ENCODE assay signal across 22 cellular contexts in genomic region chr15:71678191-71678590, GRCh38.
DNase-seq lines count a peak whose midpoint lies in the region; ATAC-seq and TF ChIP-seq lines count a peak whose summit lies in the region.
"Had no signal": no experiment of that assay in that cellular context is flagged by ENCODE, and none has a peak within 500 bp of the region (broad histone marks: within the 10 kb centered on the region; RNA-seq: fewer than 3 reads in every experiment).

No MANE protein-coding gene starts in this region.

- H3K9me2 ChIP-seq in Loucy (replicated peaks; ENCODE audit: low read depth, low read length) = no peaks in the 10 kb centered on the region

- H3K79me2 ChIP-seq in Loucy (ENCODE audit: insufficient read depth, low read length) = no peaks in the 10 kb centered on the region

- peak overlapping the region in 11 of 12 donors; percentile 50 to 89 (median 75) for H3K27ac ChIP-seq in heart left ventricle
- peak overlapping the region; percentile 46 to 83 (median 60) for H3K27ac ChIP-seq in esophagus squamous epithelium
- H3K27ac ChIP-seq in spleen = peak overlapping the region in 7 of 8 donors; percentile 30 to 80 (median 74)
- H3K27ac ChIP-seq: thoracic aorta had no signal

- TF ChIP-seq CTCF in heart left ventricle (IDR thresholded peaks at IDR 0.05) (no peak), Loucy (conservative IDR thresholded peaks at IDR 0.05; ENCODE audit: low read length) (no peak), esophagus squamous epithelium (IDR thresholded peaks at IDR 0.05) (no peak), spleen (IDR thresholded peaks at IDR 0.05 in 8 of 11, conservative IDR thresholded peaks at IDR 0.05 in 3 of 11) (no peak), osteocyte (IDR thresholded peaks at IDR 0.05) (no peak)

- no peaks in the 10 kb centered on the region for H3K9me3 Mint-ChIP-seq in osteocyte (ENCODE audit: unreplicated experiment)
- H3K9me3 Mint-ChIP-seq: natural killer cell treated with Interleukin-12 subunit alpha and Interleukin-12 subunit beta and Interleukin-15 and Interleukin-18, amount 100 ng/mL, for 72 hours had no signal

- intact Hi-C loops in heart left ventricle (cut with DNase I) = no loop called here
- intact Hi-C loops in cardiac septum (cut with DNase I) = no loop called here
- intact Hi-C loops in esophagus squamous epithelium (cut with DNase I) = no loop called here
- intact Hi-C loops in spleen (cut with DNase I; ENCODE audit: low total_unique reads) = no loop called here

- no peak for TF ChIP-seq POLR2A in heart left ventricle (IDR thresholded peaks at IDR 0.05)
- no peak for TF ChIP-seq POLR2A in esophagus squamous epithelium (IDR thresholded peaks at IDR 0.05)
- TF ChIP-seq POLR2A in spleen (IDR thresholded peaks at IDR 0.05) = no peak

- H3F3A ChIP-seq in Loucy (ENCODE audit: low read depth) = no peaks in the 10 kb centered on the region

- no peaks in the 10 kb centered on the region for H3K36me3 Mint-ChIP-seq in osteocyte (ENCODE audit: unreplicated experiment)
- H3K36me3 Mint-ChIP-seq: natural killer cell treated with Interleukin-12 subunit alpha and Interleukin-12 subunit beta and Interleukin-15 and Interleukin-18, amount 100 ng/mL, for 72 hours had no signal

- H3K4me1 Mint-ChIP-seq in osteocyte (ENCODE audit: unreplicated experiment) = peaks cover 25% of the 10 kb centered on the region

- H3K4me1 ChIP-seq in heart left ventricle (peaks cover 6 to 69% (median 39%) of the 10 kb centered on the region in 12 donors), Loucy (ENCODE audit: insufficient read depth, low read length, poor library complexity, severe bottlenecking) (peaks cover 16% of the 10 kb centered on the region), esophagus squamous epithelium (peaks cover 18 to 85% (median 57%) of the 10 kb centered on the region in 3 donors), spleen (peaks cover 0 to 15% (median 0%) of the 10 kb centered on the region in 6 donors)

- H3K27me3 ChIP-seq in heart left ventricle = no peaks in the 10 kb centered on the region
- H3K27me3 ChIP-seq in Loucy (ENCODE audit: insufficient read depth, low read length, poor library complexity, severe bottlenecking) = no peaks in the 10 kb centered on the region
- H3K27me3 ChIP-seq in esophagus squamous epithelium = no peaks in the 10 kb centered on the region
- H3K27me3 ChIP-seq in spleen (replicated peaks in 1 of 7) = no peaks in the 10 kb centered on the region

- WGBS in heart left ventricle, 4 donors = 31 to 44% (median 36%) methylated on average over 2 of the region's 2 CpGs
- WGBS in esophagus squamous epithelium, 2 donors = 29 to 44% methylated on average over 2 of the region's 2 CpGs
- WGBS in spleen, 5 donors = 45 to 57% (median 50%) methylated on average over 2 of the region's 2 CpGs

- no peak overlapping the region for H3K4me3 Mint-ChIP-seq in osteocyte (ENCODE audit: unreplicated experiment)

- no peak overlapping the region for H3K9ac ChIP-seq in Loucy (ENCODE audit: low read depth, low read length, poor library complexity, severe bottlenecking)

- no peaks in the 10 kb centered on the region for H4K20me1 ChIP-seq in Loucy (ENCODE audit: insufficient read depth, low read length, poor library complexity, severe bottlenecking)

- no peak for ATAC-seq in heart left ventricle
- ATAC-seq: natural killer cell treated with Interleukin-12 subunit alpha and Interleukin-12 subunit beta and Interleukin-15 and Interleukin-18, amount 100 ng/mL, for 72 hours had no signal

- DNase-seq in heart left ventricle = no peak
- DNase-seq in cardiac septum (ENCODE audit: low spot score) = no peak
- no peak for DNase-seq in esophagus squamous epithelium (lab: John Stamatoyannopoulos, UW)
- DNase-seq in spleen = no peak
- no peak for DNase-seq in osteocyte (ENCODE audit: extremely low spot score, unreplicated experiment)
- DNase-seq in NCI-H1105 (lab: John Stamatoyannopoulos, UW) = no peak
- no peak for DNase-seq in NCI-H748 treated with DMSO at 0.1 percent for 48 hours (lab: John Stamatoyannopoulos, UW)
- DNase-seq: activated CD4-positive, alpha-beta T cell treated with anti-CD3 and anti-CD28 coated beads, Interleukin-2, amount 50 U/mL, for 1 hour; activated naive CD4-positive, alpha-beta T cell; aorta; DMS153; HCEC 1CT; hypothalamus; NCI-H1417 treated with DMSO at 0.1 percent for 48 hours; NCI-H2227 treated with DMSO at 0.1 percent for 48 hours; NK-92 treated with Interleukin-12 subunit alpha and Interleukin-12 subunit beta, amount 100 ng/mL, for 24 hours; stimulated activated CD4-positive, alpha-beta T cell treated with anti-CD3 and anti-CD28 coated beads, Interleukin-12 subunit alpha, Interleukin-12 subunit beta, amount 100 ng/mL, for 4 hours; SW 1271 had no signal

- no peak overlapping the region for H3K27ac Mint-ChIP-seq in osteocyte (ENCODE audit: unreplicated experiment)
- H3K27ac Mint-ChIP-seq: natural killer cell treated with Interleukin-12 subunit alpha and Interleukin-12 subunit beta and Interleukin-15 and Interleukin-18, amount 100 ng/mL, for 72 hours had no signal

- peaks cover 4% of the 10 kb centered on the region for H3K27me3 Mint-ChIP-seq in osteocyte (ENCODE audit: unreplicated experiment)

- H3K9me3 ChIP-seq in heart left ventricle = no peaks in the 10 kb centered on the region
- no peaks in the 10 kb centered on the region for H3K9me3 ChIP-seq in Loucy (ENCODE audit: insufficient read depth, low read depth, low read length)
- H3K9me3 ChIP-seq in esophagus squamous epithelium = no peaks in the 10 kb centered on the region
- no peaks in the 10 kb centered on the region for H3K9me3 ChIP-seq in spleen
- H3K9me3 ChIP-seq: prostate gland, thoracic aorta had no signal

- peak overlapping the region; percentile 33; the same call in 1 of the 2 replicates for H2AFZ ChIP-seq in Loucy (ENCODE audit: low read length)

- H3K4me2 ChIP-seq in Loucy (ENCODE audit: low read depth, low read length, poor library complexity, severe bottlenecking) = no peak overlapping the region

- H3K4me3 ChIP-seq in heart left ventricle = no peak overlapping the region
- no peak overlapping the region for H3K4me3 ChIP-seq in Loucy (ENCODE audit: low read length, poor library complexity, severe bottlenecking)
- no peak overlapping the region for H3K4me3 ChIP-seq in esophagus squamous epithelium
- no peak overlapping the region for H3K4me3 ChIP-seq in spleen
- H3K4me3 ChIP-seq: prostate gland had no signal

- H3K36me3 ChIP-seq in heart left ventricle (no peaks in the 10 kb centered on the region), Loucy (ENCODE audit: insufficient read depth, low read length) (no peaks in the 10 kb centered on the region), esophagus squamous epithelium (no peaks in the 10 kb centered on the region), spleen (no peaks in the 10 kb centered on the region)
- H3K36me3 ChIP-seq: prostate gland, thoracic aorta had no signal
